Comparison of ENCODE assay signal across 26 cellular contexts in the genomic region with DNA sequence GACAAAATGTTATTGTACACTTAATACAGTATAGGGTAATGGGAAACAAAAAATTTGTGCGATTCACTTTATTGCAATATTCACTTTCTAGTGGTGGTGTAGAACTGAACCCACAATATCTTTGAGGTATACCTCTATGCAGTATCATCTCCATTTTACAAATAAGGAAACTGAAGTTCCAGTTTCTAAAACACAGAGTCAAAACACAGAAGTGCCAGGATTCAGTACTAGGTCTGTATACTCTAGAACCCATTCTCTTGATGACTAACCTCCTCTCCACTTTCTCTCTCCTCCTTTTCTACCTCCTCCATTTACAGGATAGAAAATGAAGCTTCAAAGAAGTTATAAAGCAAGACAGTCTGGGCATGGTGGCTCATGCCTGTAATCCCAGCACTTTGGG.
DNase-seq lines count a peak whose midpoint lies in the region; ATAC-seq and TF ChIP-seq lines count a peak whose summit lies in the region.
"Had no signal": no experiment of that assay in that cellular context is flagged by ENCODE, and none has a peak within 500 bp of the region (broad histone marks: within the 10 kb centered on the region; RNA-seq: fewer than 3 reads in every experiment).

No MANE protein-coding gene starts in this region.

- H3K4me3 Mint-ChIP-seq in activated naive CD8-positive, alpha-beta T cell treated with anti-CD3 and anti-CD28 coated beads, Interleukin-2, amount 10 ng/mL, durations not matched to agents 7 days and 5 days = no peak overlapping the region
- no peak overlapping the region for H3K4me3 Mint-ChIP-seq in activated naive CD8-positive, alpha-beta T cell treated with anti-CD3 and anti-CD28 coated beads for 36 hours
- H3K4me3 Mint-ChIP-seq in glutamatergic neuron (ENCODE audit: unreplicated experiment) = no peak overlapping the region
- H3K4me3 Mint-ChIP-seq: activated CD8-positive, alpha-beta memory T cell treated with anti-CD3 and anti-CD28 coated beads, Interleukin-2, amount 10 ng/mL, durations not matched to agents 7 days and 5 days; activated naive CD8-positive, alpha-beta T cell; B cell; CD8-positive, alpha-beta T cell; neural progenitor cell; T-cell had no signal

- DNase-seq in activated naive CD8-positive, alpha-beta T cell treated with anti-CD3 and anti-CD28 coated beads, Interleukin-2, amount 10 ng/mL, durations not matched to agents 7 days and 5 days = no peak
- no peak for DNase-seq in activated naive CD8-positive, alpha-beta T cell treated with anti-CD3 and anti-CD28 coated beads for 36 hours
- no peak for DNase-seq in activated CD8-positive, alpha-beta memory T cell treated with anti-CD3 and anti-CD28 coated beads, Interleukin-2, amount 50 U/mL, for 48 hours
- no peak for DNase-seq in glutamatergic neuron
- DNase-seq: activated CD4-positive, alpha-beta T cell treated with anti-CD3 and anti-CD28 coated beads, Interleukin-2, amount 50 U/mL, for 1 hour; activated CD8-positive, alpha-beta memory T cell treated with anti-CD3 and anti-CD28 coated beads, Interleukin-2, amount 10 ng/mL, durations not matched to agents 7 days and 5 days; aorta; CD8-positive, alpha-beta T cell; foreskin melanocyte; H7; IMR-90; kidney; MV-4-11; NCI-H1436; NCI-H2081; NCI-H524 treated with DMSO at 0.1 percent for 48 hours; OCI-M1; right cardiac atrium; stimulated activated naive CD4-positive, alpha-beta T cell treated with Interleukin-2 at 50 U/mL for 16 hours; T-cell had no signal

- no peaks in the 10 kb centered on the region for H3K9me3 Mint-ChIP-seq in activated naive CD8-positive, alpha-beta T cell treated with anti-CD3 and anti-CD28 coated beads, Interleukin-2, amount 10 ng/mL, durations not matched to agents 7 days and 5 days
- no peaks in the 10 kb centered on the region for H3K9me3 Mint-ChIP-seq in activated naive CD8-positive, alpha-beta T cell treated with anti-CD3 and anti-CD28 coated beads for 36 hours
- peaks cover 5% of the 10 kb centered on the region for H3K9me3 Mint-ChIP-seq in glutamatergic neuron (ENCODE audit: unreplicated experiment)
- H3K9me3 Mint-ChIP-seq: CD8-positive, alpha-beta T cell; T-cell had no signal

- H3K27me3 Mint-ChIP-seq in activated naive CD8-positive, alpha-beta T cell treated with anti-CD3 and anti-CD28 coated beads, Interleukin-2, amount 10 ng/mL, durations not matched to agents 7 days and 5 days = no peaks in the 10 kb centered on the region
- H3K27me3 Mint-ChIP-seq in activated naive CD8-positive, alpha-beta T cell treated with anti-CD3 and anti-CD28 coated beads for 36 hours = peaks cover 12% of the 10 kb centered on the region
- H3K27me3 Mint-ChIP-seq in glutamatergic neuron (ENCODE audit: unreplicated experiment) = peaks cover 11% of the 10 kb centered on the region
- H3K27me3 Mint-ChIP-seq: activated naive CD8-positive, alpha-beta T cell; T-cell had no signal

- no peak for TF ChIP-seq CTCF in glutamatergic neuron (IDR thresholded peaks at IDR 0.05; ENCODE audit: partially characterized antibody, unreplicated experiment)

- ATAC-seq in activated naive CD8-positive, alpha-beta T cell treated with anti-CD3 and anti-CD28 coated beads, Interleukin-2, amount 10 ng/mL, durations not matched to agents 7 days and 5 days (ENCODE audit: low read depth) = peak; percentile 29
- ATAC-seq in GM21786 (IDR thresholded peaks at IDR 0.05; ENCODE audit: unreplicated experiment) = peak; percentile 23
- peak; percentile 31 for ATAC-seq in HG03045 (IDR thresholded peaks at IDR 0.05; ENCODE audit: unreplicated experiment)
- no peak for ATAC-seq in GM19023 (IDR thresholded peaks at IDR 0.05; ENCODE audit: unreplicated experiment)
- ATAC-seq: activated CD8-positive, alpha-beta memory T cell treated with anti-CD3 and anti-CD28 coated beads, Interleukin-2, amount 10 ng/mL, durations not matched to agents 7 days and 5 days; CD8-positive, alpha-beta T cell; right cardiac atrium; T-cell had no signal

- peaks cover 5% of the 10 kb centered on the region for H3K36me3 Mint-ChIP-seq in activated naive CD8-positive, alpha-beta T cell treated with anti-CD3 and anti-CD28 coated beads, Interleukin-2, amount 10 ng/mL, durations not matched to agents 7 days and 5 days
- H3K36me3 Mint-ChIP-seq in activated naive CD8-positive, alpha-beta T cell treated with anti-CD3 and anti-CD28 coated beads for 36 hours = peaks cover 2% of the 10 kb centered on the region
- peaks cover 13% of the 10 kb centered on the region for H3K36me3 Mint-ChIP-seq in glutamatergic neuron (ENCODE audit: unreplicated experiment)
- H3K36me3 Mint-ChIP-seq: activated CD8-positive, alpha-beta memory T cell treated with anti-CD3 and anti-CD28 coated beads, Interleukin-2, amount 10 ng/mL, durations not matched to agents 7 days and 5 days; activated naive CD8-positive, alpha-beta T cell; CD8-positive, alpha-beta T cell; neural progenitor cell; T-cell had no signal

- POLR2A ChIA-PET in activated naive CD8-positive, alpha-beta T cell treated with anti-CD3 and anti-CD28 coated beads, Interleukin-2, amount 10 ng/mL, durations not matched to agents 7 days and 5 days (lab: Charles Lee) = no interaction called here

- H3K4me1 Mint-ChIP-seq in activated naive CD8-positive, alpha-beta T cell treated with anti-CD3 and anti-CD28 coated beads, Interleukin-2, amount 10 ng/mL, durations not matched to agents 7 days and 5 days = peaks cover 20% of the 10 kb centered on the region
- H3K4me1 Mint-ChIP-seq in activated naive CD8-positive, alpha-beta T cell treated with anti-CD3 and anti-CD28 coated beads for 36 hours = peaks cover 22% of the 10 kb centered on the region
- peaks cover 31% of the 10 kb centered on the region for H3K4me1 Mint-ChIP-seq in glutamatergic neuron (ENCODE audit: low read depth, unreplicated experiment)
- H3K4me1 Mint-ChIP-seq: B cell, neural progenitor cell had no signal

- H3K27ac Mint-ChIP-seq in activated naive CD8-positive, alpha-beta T cell treated with anti-CD3 and anti-CD28 coated beads, Interleukin-2, amount 10 ng/mL, durations not matched to agents 7 days and 5 days = no peak overlapping the region
- H3K27ac Mint-ChIP-seq in activated naive CD8-positive, alpha-beta T cell treated with anti-CD3 and anti-CD28 coated beads for 36 hours = no peak overlapping the region
- H3K27ac Mint-ChIP-seq in glutamatergic neuron (ENCODE audit: unreplicated experiment) = no peak overlapping the region
- H3K27ac Mint-ChIP-seq: activated CD8-positive, alpha-beta memory T cell treated with anti-CD3 and anti-CD28 coated beads, Interleukin-2, amount 10 ng/mL, durations not matched to agents 7 days and 5 days; activated naive CD8-positive, alpha-beta T cell; B cell; CD8-positive, alpha-beta T cell; neural progenitor cell; T-cell had no signal
